In the genomic region with DNA sequence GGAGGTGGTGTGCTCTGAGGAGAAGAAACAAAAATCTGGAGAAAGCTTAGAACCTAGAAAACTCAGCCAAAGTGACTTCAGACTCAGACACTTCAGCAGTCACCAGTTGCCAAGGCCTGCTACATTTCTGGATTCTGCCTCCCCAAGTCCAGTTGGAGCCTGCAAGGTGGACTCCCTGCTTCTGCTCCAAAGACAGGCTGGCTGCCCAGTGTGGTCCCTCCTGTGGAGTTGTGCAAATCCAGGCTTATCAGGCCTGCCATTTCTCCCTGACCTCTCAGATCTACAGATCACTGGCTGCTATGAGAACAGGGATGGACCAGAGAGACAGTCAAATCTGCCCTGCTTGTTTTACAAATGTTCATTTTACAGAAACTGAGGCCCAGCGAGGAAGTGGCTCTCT, we compare ENCODE assay signal across 20 cellular contexts. TPM values are rescaled to one million over a fixed set of nuclear protein-coding genes. Genes with fewer than 3 reads are reported as not detected.
DNase-seq lines count a peak whose midpoint lies in the region; ATAC-seq, FAIRE-seq and TF ChIP-seq lines count a peak whose summit lies in the region.
"Had no signal": no experiment of that assay in that cellular context is flagged by ENCODE, and none has a peak within 500 bp of the region (broad histone marks: within the 10 kb centered on the region; RNA-seq: fewer than 3 reads in every experiment).

No MANE protein-coding gene starts in this region.

- intact Hi-C loops in Panc1 (cut with micrococcal nuclease; ENCODE audit: unreplicated experiment), result no loop called here
- intact Hi-C loops in kidney (cut with DNase I), result no loop called here

- H3K9ac ChIP-seq in kidney (ENCODE audit: low read length in 2 of 2) (no peak overlapping the region), subcutaneous abdominal adipose tissue (ENCODE audit: low read length in 5 of 5) (no peak overlapping the region)

- no peak overlapping the region for H3K27ac ChIP-seq in Panc1 (ENCODE audit: low read length)
- peak overlapping the region; percentile 25 to 26 for H3K27ac ChIP-seq in kidney (ENCODE audit: low read depth in 2 of 2, low read length in 2 of 2)
- H3K27ac ChIP-seq in subcutaneous abdominal adipose tissue (ENCODE audit: low read depth, low read length), result peak overlapping the region; percentile 32
- H3K27ac ChIP-seq: HL-60 had no signal

- no peak for FAIRE-seq in kidney (lab: Jason Lieb, UNC)
- FAIRE-seq: D721Med, GM12892, GM19239, K562 had no signal

- ATAC-seq in Panc1 (peak; percentile 37), GM21381 (IDR thresholded peaks at IDR 0.05; ENCODE audit: unreplicated experiment) (no peak)
- ATAC-seq: CD8-positive, alpha-beta T cell; K562 had no signal

- H3K4me3 ChIP-seq in MG63 (no peak overlapping the region), Panc1 (ENCODE audit: low read depth in 2 of 2, low read length in 2 of 2) (no peak overlapping the region), kidney (ENCODE audit: low read length in 2 of 2) (no peak overlapping the region), subcutaneous abdominal adipose tissue (ENCODE audit: low read depth in 1 of 5, low read length in 5 of 5) (no peak overlapping the region)
- H3K4me3 ChIP-seq: K562 had no signal

- no peak for TF ChIP-seq CTCF in Panc1 (IDR thresholded peaks at IDR 0.05)
- no peak for TF ChIP-seq CTCF in kidney (IDR thresholded peaks at IDR 0.05; ENCODE audit: borderline replicate concordance, extremely low read depth, insufficient read depth)

- no peaks in the 10 kb centered on the region for H3K9me3 ChIP-seq in MG63
- H3K9me3 ChIP-seq in Panc1 (ENCODE audit: control insufficient read depth, insufficient read depth, low read depth, low read length), result no peaks in the 10 kb centered on the region
- no peaks in the 10 kb centered on the region for H3K9me3 ChIP-seq in kidney (ENCODE audit: control insufficient read depth in 1 of 2, low read length in 2 of 2)
- no peaks in the 10 kb centered on the region for H3K9me3 ChIP-seq in subcutaneous abdominal adipose tissue (ENCODE audit: control insufficient read depth in 5 of 5, low read length in 5 of 5)

- H3K27me3 ChIP-seq in MG63 (no peaks in the 10 kb centered on the region), Panc1 (ENCODE audit: control insufficient read depth, insufficient read depth, low read length) (no peaks in the 10 kb centered on the region), subcutaneous abdominal adipose tissue (ENCODE audit: control insufficient read depth in 5 of 5, insufficient read depth in 4 of 5, low read length in 5 of 5) (no peaks in the 10 kb centered on the region)

- DNase-seq in MG63, result peak; percentile 13
- no peak for DNase-seq in Panc1 (ENCODE audit: low read depth, low spot score)
- DNase-seq in kidney, result no peak
- no peak for DNase-seq in NCI-H524 treated with DMSO at 0.1 percent for 48 hours (lab: John Stamatoyannopoulos, UW)
- DNase-seq in NK-92 treated with Interleukin-12 subunit alpha and Interleukin-12 subunit beta, amount 100 ng/mL, for 24 hours (lab: John Stamatoyannopoulos, UW), result no peak
- DNase-seq: CD8-positive, alpha-beta T cell; DND-41; GDM1; HFFc6; NCI-H1436 treated with DMSO at 0.1 percent for 48 hours; NCI-H2227 treated with DMSO at 0.1 percent for 48 hours; NCI-H526; SHP77 treated with DMSO at 0.1 percent for 48 hours had no signal

- CTCF ChIA-PET in Panc1 (lab: Charles Lee), result no interaction called here

- in situ Hi-C loops in Panc1 (cut with HindIII; ENCODE audit: low pct_unique_long_range_greater_than_20kb, low sequenced_read_pairs), result no loop called here

- POLR2A ChIA-PET in Panc1 (lab: Charles Lee), result no interaction called here

- BruUV-seq in Panc1 (replicated peaks; lab: Mats Ljungman, UMichigan), result no TSS peak

- H3K4me1 ChIP-seq in Panc1 (ENCODE audit: control insufficient read depth, insufficient read depth, low read length) (peaks cover 78% of the 10 kb centered on the region), kidney (ENCODE audit: control insufficient read depth in 1 of 2, insufficient read depth in 1 of 2, low read depth in 1 of 2, low read length in 2 of 2) (peaks cover 28 to 43% of the 10 kb centered on the region in 2 donors), subcutaneous abdominal adipose tissue (ENCODE audit: control insufficient read depth in 5 of 5, insufficient read depth in 5 of 5, low read length in 5 of 5) (peaks cover 5 to 66% (median 50%) of the 10 kb centered on the region in 5 donors)

- H3K36me3 ChIP-seq in MG63 (no peaks in the 10 kb centered on the region), Panc1 (ENCODE audit: control insufficient read depth, insufficient read depth, low read length) (no peaks in the 10 kb centered on the region), kidney (ENCODE audit: control insufficient read depth in 1 of 2, insufficient read depth in 2 of 2, low read length in 2 of 2) (no peaks in the 10 kb centered on the region), subcutaneous abdominal adipose tissue (ENCODE audit: control insufficient read depth in 5 of 5, insufficient read depth in 5 of 5, low read length in 5 of 5) (no peaks in the 10 kb centered on the region)

RNA-seq across cellular contexts. Expression of a gene that starts 9.9 kb away (rescaled TPM):
- 2.6 and 5.7 TPM in 2 replicates for total RNA-seq in MG63 (2014; rRNA removed; shearing (Covaris generic); ENCODE audit: low replicate concordance)
- 29.9 TPM for total RNA-seq in Panc1 (2021; ENCODE audit: unreplicated experiment)
- polyA plus RNA-seq in Panc1 (2012; ENCODE audit: insufficient read length), result 13.4 TPM
- 8.2 TPM for total RNA-seq in kidney
- 3.9 TPM for polyA plus RNA-seq in kidney (ENCODE audit: insufficient read depth, low read depth, low replicate concordance)
- polyA plus RNA-seq: K562 had no signal
